Comparison of ENCODE assay signal across 1 cellular context in genomic region chr10:30831876-30832726, GRCh38.
TF ChIP-seq lines count a peak whose summit lies in the region.

No MANE protein-coding gene starts in this region.

TF ChIP-seq in SK-N-SH treated with all-trans-retinoic acid at 6 μM for 48 hours, 23 proteins besides CTCF, POLR2A, EP300 and RAD21 (continued from another document):
- TF ChIP-seq, protein P1, sequence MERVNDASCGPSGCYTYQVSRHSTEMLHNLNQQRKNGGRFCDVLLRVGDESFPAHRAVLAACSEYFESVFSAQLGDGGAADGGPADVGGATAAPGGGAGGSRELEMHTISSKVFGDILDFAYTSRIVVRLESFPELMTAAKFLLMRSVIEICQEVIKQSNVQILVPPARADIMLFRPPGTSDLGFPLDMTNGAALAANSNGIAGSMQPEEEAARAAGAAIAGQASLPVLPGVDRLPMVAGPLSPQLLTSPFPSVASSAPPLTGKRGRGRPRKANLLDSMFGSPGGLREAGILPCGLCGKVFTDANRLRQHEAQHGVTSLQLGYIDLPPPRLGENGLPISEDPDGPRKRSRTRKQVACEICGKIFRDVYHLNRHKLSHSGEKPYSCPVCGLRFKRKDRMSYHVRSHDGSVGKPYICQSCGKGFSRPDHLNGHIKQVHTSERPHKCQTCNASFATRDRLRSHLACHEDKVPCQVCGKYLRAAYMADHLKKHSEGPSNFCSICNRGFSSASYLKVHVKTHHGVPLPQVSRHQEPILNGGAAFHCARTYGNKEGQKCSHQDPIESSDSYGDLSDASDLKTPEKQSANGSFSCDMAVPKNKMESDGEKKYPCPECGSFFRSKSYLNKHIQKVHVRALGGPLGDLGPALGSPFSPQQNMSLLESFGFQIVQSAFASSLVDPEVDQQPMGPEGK (CRISPR knock-in tag; IDR thresholded peaks at IDR 0.05; ENCODE audit: borderline replicate concordance): no peak
- TF ChIP-seq GLIS3 (CRISPR knock-in tag; IDR thresholded peaks at IDR 0.05) (no peak), TCF4 (CRISPR knock-in tag; IDR thresholded peaks at IDR 0.05; ENCODE audit: borderline replicate concordance) (no peak), ZNF8 (CRISPR knock-in tag; IDR thresholded peaks at IDR 0.05) (no peak)
- TF ChIP-seq, protein P2, sequence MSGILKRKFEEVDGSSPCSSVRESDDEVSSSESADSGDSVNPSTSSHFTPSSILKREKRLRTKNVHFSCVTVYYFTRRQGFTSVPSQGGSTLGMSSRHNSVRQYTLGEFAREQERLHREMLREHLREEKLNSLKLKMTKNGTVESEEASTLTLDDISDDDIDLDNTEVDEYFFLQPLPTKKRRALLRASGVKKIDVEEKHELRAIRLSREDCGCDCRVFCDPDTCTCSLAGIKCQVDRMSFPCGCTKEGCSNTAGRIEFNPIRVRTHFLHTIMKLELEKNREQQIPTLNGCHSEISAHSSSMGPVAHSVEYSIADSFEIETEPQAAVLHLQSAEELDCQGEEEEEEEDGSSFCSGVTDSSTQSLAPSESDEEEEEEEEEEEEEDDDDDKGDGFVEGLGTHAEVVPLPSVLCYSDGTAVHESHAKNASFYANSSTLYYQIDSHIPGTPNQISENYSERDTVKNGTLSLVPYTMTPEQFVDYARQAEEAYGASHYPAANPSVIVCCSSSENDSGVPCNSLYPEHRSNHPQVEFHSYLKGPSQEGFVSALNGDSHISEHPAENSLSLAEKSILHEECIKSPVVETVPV (CRISPR knock-in tag; IDR thresholded peaks at IDR 0.05): no peak
TF ChIP-seq in SK-N-SH treated with all-trans-retinoic acid at 6 μM for 48 hours: peak in this region for 0.
